Comparison of ENCODE assay signal across 19 cellular contexts in the genomic region with DNA sequence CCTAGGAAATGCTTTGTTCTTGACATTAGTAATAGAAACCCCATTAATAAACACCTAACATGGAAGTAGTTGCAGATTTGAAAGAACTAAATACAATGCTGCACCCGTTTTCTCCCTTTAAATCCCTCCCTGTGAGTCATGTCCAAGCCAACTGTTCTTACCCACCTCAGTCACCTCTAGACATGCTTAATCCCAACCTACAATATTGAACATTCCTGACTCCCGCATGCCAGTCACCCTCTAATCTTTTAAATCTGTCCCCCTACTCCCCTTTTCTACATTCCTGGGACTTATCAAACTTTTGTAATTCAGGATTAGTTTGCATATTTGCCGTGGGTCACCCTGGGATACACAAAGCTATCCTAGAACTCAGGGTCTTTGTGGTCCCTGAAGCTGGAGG.
A peak's percentile ranks its signal among the peaks of the same experiment; 100 is the strongest.
DNase-seq lines count a peak whose midpoint lies in the region; ATAC-seq and TF ChIP-seq lines count a peak whose summit lies in the region.
"Had no signal": no experiment of that assay in that cellular context is flagged by ENCODE, and none has a peak within 500 bp of the region (broad histone marks: within the 10 kb centered on the region; RNA-seq: fewer than 3 reads in every experiment).

No MANE protein-coding gene starts in this region.

- peaks cover 0 to 25% (median 0%) of the 10 kb centered on the region in 11 experiments; a peak in 5 of 22 replicates for H3K27me3 ChIP-seq in BLaER1 treated with 17β-estradiol and CSF1 and Interleukin-3, amounts not matched to agents 10 nM and 100 nM
- H3K27me3 ChIP-seq in IMR-90 (ENCODE audit: control insufficient read depth, insufficient read depth, low read length) (no peaks in the 10 kb centered on the region), mesendoderm (ENCODE audit: insufficient read depth, low read length, poor library complexity) (no peaks in the 10 kb centered on the region)

- no peak for TF ChIP-seq POLR2A in IMR-90 (IDR thresholded peaks at IDR 0.05; ENCODE audit: low read depth, low read length)

- H3K27ac ChIP-seq in BLaER1 treated with 17β-estradiol and CSF1 and Interleukin-3, amounts not matched to agents 10 nM and 100 nM: no peak overlapping the region
- H3K27ac ChIP-seq in IMR-90 (ENCODE audit: insufficient read depth, low read length) (peak overlapping the region; percentile 100), mesendoderm (ENCODE audit: low read depth, low read length) (no peak overlapping the region)
- H3K27ac ChIP-seq: neutrophil had no signal

- intact Hi-C loops in IMR-90 (cut with micrococcal nuclease): loop anchor here (5.0 to 10.0 kb wide), 4 partner anchors 92 to 680 kb away; no protein-coding TSS in a partner anchor

- no peak overlapping the region for H2AFZ ChIP-seq in IMR-90 (replicated peaks; ENCODE audit: low read length, poor library complexity)

- no peak for TF ChIP-seq RAD21 in IMR-90 (IDR thresholded peaks at IDR 0.05; ENCODE audit: low read length)

- POLR2A ChIA-PET in IMR-90 (lab: Charles Lee; ENCODE audit: unreplicated experiment): no interaction called here
- POLR2A ChIA-PET in WTC11 (lab: Charles Lee): no interaction called here

- in situ Hi-C loops in IMR-90 (cut with MboI; ENCODE audit: low sequenced_read_pairs): loop anchor here (5.0 kb wide), 1 partner anchor 367 kb away; no protein-coding TSS in a partner anchor

- H3K4me1 ChIP-seq in BLaER1 treated with 17β-estradiol and CSF1 and Interleukin-3, amounts not matched to agents 10 nM and 100 nM: peaks cover 47 to 73% (median 59%) of the 10 kb centered on the region in 10 experiments
- H3K4me1 ChIP-seq in IMR-90 (ENCODE audit: control insufficient read depth, insufficient read depth, low read length) (peaks cover 28% of the 10 kb centered on the region), mesendoderm (ENCODE audit: control insufficient read depth, low read depth, low read length) (peaks cover 5% of the 10 kb centered on the region)

- no peak overlapping the region for H3K27ac Mint-ChIP-seq in WTC11
- H3K27ac Mint-ChIP-seq: CD8-positive, alpha-beta T cell had no signal

- no peaks in the 10 kb centered on the region for H3K36me3 ChIP-seq in BLaER1 treated with 17β-estradiol and CSF1 and Interleukin-3, amounts not matched to agents 10 nM and 100 nM
- H3K36me3 ChIP-seq in IMR-90 (ENCODE audit: control insufficient read depth, insufficient read depth, low read length) (no peaks in the 10 kb centered on the region), mesendoderm (ENCODE audit: control insufficient read depth, insufficient read depth, low read length) (no peaks in the 10 kb centered on the region)
- H3K36me3 ChIP-seq: neutrophil had no signal

- H3K4me2 ChIP-seq in BLaER1 treated with 17β-estradiol and CSF1 and Interleukin-3, amounts not matched to agents 10 nM and 100 nM: peak overlapping the region in 9 of 11 experiments; percentile 73 to 93 (median 86); a peak in 15 of 22 replicates
- H3K4me2 ChIP-seq in IMR-90 (ENCODE audit: low read depth, low read length) (no peak overlapping the region; the same call in 1 of the 2 replicates), mesendoderm (ENCODE audit: low read length) (no peak overlapping the region)

- H3K4me3 Mint-ChIP-seq in WTC11: no peak overlapping the region
- H3K4me3 Mint-ChIP-seq: CD8-positive, alpha-beta T cell had no signal

- WGBS in IMR-90 (ENCODE audit: extremely low coverage in 2 of 2, insufficient read length in 1 of 2), 2 experiments: no CpG with 5 or more reads among the region's 3 CpGs
- WGBS in mesendoderm (ENCODE audit: extremely low coverage, insufficient coverage, low lambda C conversion rate): no CpG with 5 or more reads among the region's 3 CpGs

- H2BK5ac ChIP-seq in IMR-90 (ENCODE audit: low read depth, low read length, poor library complexity, severe bottlenecking) (peak overlapping the region; percentile 99), mesendoderm (ENCODE audit: low read length) (no peak overlapping the region)

- H2BK120ac ChIP-seq in IMR-90 (ENCODE audit: low read depth, low read length) (peak overlapping the region; percentile 100), mesendoderm (ENCODE audit: low read depth, low read length) (no peak overlapping the region)

- H3K79me2 ChIP-seq in mesendoderm (ENCODE audit: control insufficient read depth, insufficient read depth, low read length): no peaks in the 10 kb centered on the region

- H2AK5ac ChIP-seq in IMR-90 (ENCODE audit: low read depth, low read length): peak overlapping the region; percentile 81
- no peak overlapping the region for H2AK5ac ChIP-seq in mesendoderm (ENCODE audit: low read length)

- H3K56ac ChIP-seq in IMR-90 (ENCODE audit: extremely low read depth, insufficient read depth, low read length) (peak overlapping the region; percentile 99), mesendoderm (ENCODE audit: low read length) (no peak overlapping the region)

- peaks cover 21% of the 10 kb centered on the region for H3K4me1 Mint-ChIP-seq in WTC11

- H3K4ac ChIP-seq in IMR-90 (ENCODE audit: low read depth, low read length) (peak overlapping the region; percentile 99), mesendoderm (ENCODE audit: low read depth, low read length) (no peak overlapping the region)

- peak overlapping the region; percentile 99 for H3K14ac ChIP-seq in IMR-90 (replicated peaks; ENCODE audit: low read depth, low read length)

- H4K8ac ChIP-seq in IMR-90 (ENCODE audit: low read depth in 2 of 2, low read length in 2 of 2) (peak overlapping the region; percentile 75 to 98), mesendoderm (ENCODE audit: low read depth, low read length) (no peak overlapping the region)

- H3K9ac ChIP-seq in BLaER1 treated with 17β-estradiol and CSF1 and Interleukin-3, amounts not matched to agents 10 nM and 100 nM: no peak overlapping the region
- H3K9ac ChIP-seq in IMR-90 (ENCODE audit: low read depth, low read length) (no peak overlapping the region), mesendoderm (ENCODE audit: low read length) (no peak overlapping the region)

- peak overlapping the region; percentile 91 for H4K5ac ChIP-seq in IMR-90 (ENCODE audit: low read depth, low read length)
- H4K5ac ChIP-seq in mesendoderm (ENCODE audit: low read length): no peak overlapping the region

- CTCF ChIA-PET in IMR-90 (lab: Yijun Ruan, JAX): no interaction called here
- CTCF ChIA-PET in WTC11 (lab: Charles Lee): no interaction called here

- DNase-seq in IMR-90 (no peak), WTC11 (ENCODE audit: low spot score) (no peak), mesendoderm (peak; percentile 63), dedifferentiated amniotic fluid mesenchymal stem cell (ENCODE audit: extremely low spot score) (no peak), mucosa of gallbladder (ENCODE audit: low spot score) (no peak), hepatic stellate cell (ENCODE audit: low spot score) (no peak), NCI-H1436 (lab: John Stamatoyannopoulos, UW) (no peak)
- DNase-seq: activated CD4-positive, alpha-beta T cell treated with anti-CD3 and anti-CD28 coated beads, Interleukin-2, amount 50 U/mL, for 4 hours; activated T-cell treated with anti-CD3 and anti-CD28 coated beads for 4 hours; CD8-positive, alpha-beta T cell; DMS79; left cardiac atrium; NCI-H1092; NCI-H69; stimulated activated CD4-positive, alpha-beta T cell treated with anti-CD3 and anti-CD28 coated beads, Interleukin-2, amount 100 ng/mL, for 48 hours had no signal

- ATAC-seq in IMR-90 (ENCODE audit: low read depth) (no peak), WTC11 (peak; percentile 56)
- ATAC-seq: CD8-positive, alpha-beta T cell; K562; left cardiac atrium; sciatic nerve had no signal

- H3K23ac ChIP-seq in IMR-90 (ENCODE audit: low read depth, low read length): peak overlapping the region; percentile 99
- no peak overlapping the region for H3K23ac ChIP-seq in mesendoderm (ENCODE audit: low read length)

- H3K18ac ChIP-seq in IMR-90 (ENCODE audit: low read depth, low read length) (peak overlapping the region; percentile 100), mesendoderm (ENCODE audit: low read length) (no peak overlapping the region)

- dilution Hi-C loops in IMR-90 (cut with HindIII; ENCODE audit: low sequenced_read_pairs, unreplicated experiment): no loop called here

- no peaks in the 10 kb centered on the region for H3K27me3 Mint-ChIP-seq in WTC11 (ENCODE audit: low read depth)

- no peaks in the 10 kb centered on the region for H3K36me3 Mint-ChIP-seq in WTC11
- H3K36me3 Mint-ChIP-seq: CD8-positive, alpha-beta T cell had no signal

- H3K9me1 ChIP-seq in IMR-90 (ENCODE audit: insufficient read depth, low read length): peaks cover 10% of the 10 kb centered on the region

- H2AK9ac ChIP-seq in IMR-90 (replicated peaks; ENCODE audit: low read depth, low read length, poor library complexity): peak overlapping the region; percentile 42

- peak overlapping the region; percentile 100 for H2BK20ac ChIP-seq in IMR-90 (ENCODE audit: low read depth, low read length)

- no peak overlapping the region for H3K4me3 ChIP-seq in BLaER1 treated with 17β-estradiol and CSF1 and Interleukin-3, amounts not matched to agents 10 nM and 100 nM
- H3K4me3 ChIP-seq in IMR-90 (ENCODE audit: insufficient read depth, low read depth, low read length): no peak overlapping the region
- no peak overlapping the region for H3K4me3 ChIP-seq in mesendoderm (ENCODE audit: low read length)
- H3K4me3 ChIP-seq: K562 had no signal

- peaks cover 9 to 17% of the 10 kb centered on the region in 2 experiments for H3K79me1 ChIP-seq in IMR-90 (ENCODE audit: low read depth in 1 of 2, low read length in 2 of 2)
- H3K79me1 ChIP-seq in mesendoderm (ENCODE audit: low read length): no peaks in the 10 kb centered on the region

- no TSS peak for BruUV-seq in IMR-90 (replicated peaks; lab: Mats Ljungman, UMichigan)

- H2BK15ac ChIP-seq in IMR-90 (ENCODE audit: low read depth, low read length): peak overlapping the region; percentile 96; the same call in 2 of the 3 replicates
- no peak overlapping the region for H2BK15ac ChIP-seq in mesendoderm (replicated peaks; ENCODE audit: low read depth)

- H4K91ac ChIP-seq in IMR-90 (ENCODE audit: insufficient read depth, low read depth, low read length): peak overlapping the region; percentile 91

- H3K9me3 ChIP-seq in BLaER1 treated with 17β-estradiol and CSF1 and Interleukin-3, amounts not matched to agents 10 nM and 100 nM (replicated peaks in 1 of 11): no peaks in the 10 kb centered on the region; a peak in 2 of 22 replicates
- no peaks in the 10 kb centered on the region for H3K9me3 ChIP-seq in IMR-90 (ENCODE audit: control insufficient read depth, insufficient read depth, low read length)
- H3K9me3 ChIP-seq: neutrophil had no signal

- peaks cover 4% of the 10 kb centered on the region for H3K9me3 Mint-ChIP-seq in WTC11
- H3K9me3 Mint-ChIP-seq: CD8-positive, alpha-beta T cell had no signal

- H4K20me1 ChIP-seq in BLaER1 treated with 17β-estradiol and CSF1 and Interleukin-3, amounts not matched to agents 10 nM and 100 nM: no peaks in the 10 kb centered on the region
- H4K20me1 ChIP-seq in IMR-90 (ENCODE audit: insufficient read depth, low read length): no peaks in the 10 kb centered on the region

- no peak for TF ChIP-seq CTCF in IMR-90 (conservative IDR thresholded peaks at IDR 0.05; ENCODE audit: low read depth, low read length)
- no peak for TF ChIP-seq CTCF in WTC11 (IDR thresholded peaks at IDR 0.05)

TF ChIP-seq in IMR-90, 13 proteins besides CTCF, POLR2A, EP300 and RAD21 (continues in another document):
- no peak for TF ChIP-seq BHLHE40 (IDR thresholded peaks at IDR 0.05; ENCODE audit: low read depth, low read length)

TF ChIP-seq in WTC11, 78 proteins besides CTCF, POLR2A, EP300 and RAD21 (continues in another document):
- TF ChIP-seq CREM (CRISPR knock-in tag; IDR thresholded peaks at IDR 0.05) (no peak), ESRRA (CRISPR knock-in tag; IDR thresholded peaks at IDR 0.05; ENCODE audit: borderline replicate concordance) (no peak)

Comparison
In these comparisons a context has a peak if more than half of its experiments do, and no peak if none do; other contexts are left out.
1. H3K4me2 ChIP-seq: peak in BLaER1 treated with 17β-estradiol and CSF1 and Interleukin-3, amounts not matched to agents 10 nM and 100 nM (9 of 11); none in IMR-90 (single experiment) and mesendoderm (single experiment).